In the genomic region with DNA sequence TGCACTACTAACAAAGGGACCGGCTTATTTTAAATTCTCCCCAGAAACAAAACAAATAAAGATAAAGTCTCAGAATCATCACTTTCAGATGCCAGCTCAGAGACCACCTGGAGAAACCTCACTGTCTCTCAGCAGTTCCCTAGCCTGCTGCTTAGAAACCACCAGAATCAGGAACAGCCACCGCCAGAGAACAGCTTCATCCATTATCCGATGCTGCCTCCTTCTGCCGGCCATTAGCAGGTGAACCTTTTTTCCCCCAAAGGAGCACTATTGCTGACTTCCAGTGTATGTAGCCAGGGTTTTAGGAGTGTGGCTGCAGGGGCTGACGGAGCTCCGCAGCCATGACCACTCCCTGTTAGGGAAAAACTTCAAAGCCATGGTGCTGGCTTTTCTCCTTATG, we compare ENCODE assay signal across 10 cellular contexts.
DNase-seq lines count a peak whose midpoint lies in the region; TF ChIP-seq lines count a peak whose summit lies in the region.
"Had no signal": no experiment of that assay in that cellular context is flagged by ENCODE, and none has a peak within 500 bp of the region (broad histone marks: within the 10 kb centered on the region; RNA-seq: fewer than 3 reads in every experiment).

No MANE protein-coding gene starts in this region.

- POLR2A ChIA-PET in BJ (lab: Charles Lee), result no interaction called here
- POLR2A ChIA-PET in MCF 10A (lab: Yijun Ruan, JAX), result no interaction called here

- intact Hi-C loops in MCF 10A (cut with micrococcal nuclease), result loop anchor here (1.0 to 10.0 kb wide), 4 partner anchors 97 to 1042 kb away; no protein-coding TSS in a partner anchor

- CTCF ChIA-PET in BJ (lab: Yijun Ruan, JAX) (interaction anchor here (0.6 to 2.6 kb wide), 22 partner anchors 9 to 1927 kb away, joined by 3 to 18 read pairs (median 4); a partner anchor contains a TSS), MCF 10A (lab: Yijun Ruan, JAX) (interaction anchor here (0.5 to 0.8 kb wide), 7 partner anchors 9 to 1865 kb away, joined by 3 to 8 read pairs (median 3); no protein-coding TSS in a partner anchor)

- no peak overlapping the region for H3K27ac Mint-ChIP-seq in MCF 10A (ENCODE audit: low read depth, unreplicated experiment)
- no peak overlapping the region for H3K27ac Mint-ChIP-seq in type B pancreatic cell
- no peak overlapping the region for H3K27ac Mint-ChIP-seq in activated T-cell treated with anti-CD3 and anti-CD28 coated beads, Interleukin-2, amount 50 U/mL, for 24 hours
- H3K27ac Mint-ChIP-seq: dendritic cell treated with granulocyte-macrophage colony-stimulating factor and Interleukin-4, amounts not matched to agents 40 ng/mL and 50 ng/mL, for 4 days; stimulated activated naive CD8-positive, alpha-beta T cell treated with anti-CD3 and anti-CD28 coated beads, Interleukin-15, Interleukin-2, amounts not matched to agents 100 ng/mL and 50 ng/mL, for 24 hours had no signal

- H3K4me1 Mint-ChIP-seq in MCF 10A (ENCODE audit: insufficient read depth, unreplicated experiment) (no peaks in the 10 kb centered on the region), type B pancreatic cell (ENCODE audit: unreplicated experiment) (peaks cover 6% of the 10 kb centered on the region)
- no peaks in the 10 kb centered on the region for H3K4me1 Mint-ChIP-seq in activated T-cell treated with anti-CD3 and anti-CD28 coated beads, Interleukin-2, amount 50 U/mL, for 24 hours (ENCODE audit: low read depth)

- TF ChIP-seq CTCF in BJ (IDR thresholded peaks at IDR 0.05; ENCODE audit: insufficient read depth, low read depth, low read length) (peak; percentile 81), MCF 10A (IDR thresholded peaks at IDR 0.05; ENCODE audit: unreplicated experiment) (peak; percentile 42), type B pancreatic cell (conservative IDR thresholded peaks at IDR 0.05) (peak; percentile 72)

- H3K27me3 Mint-ChIP-seq in MCF 10A (ENCODE audit: insufficient read depth, unreplicated experiment), result no peaks in the 10 kb centered on the region
- no peaks in the 10 kb centered on the region for H3K27me3 Mint-ChIP-seq in type B pancreatic cell
- peaks cover 6% of the 10 kb centered on the region for H3K27me3 Mint-ChIP-seq in activated T-cell treated with anti-CD3 and anti-CD28 coated beads, Interleukin-2, amount 50 U/mL, for 24 hours
- H3K27me3 Mint-ChIP-seq: dendritic cell treated with granulocyte-macrophage colony-stimulating factor and Interleukin-4, amounts not matched to agents 40 ng/mL and 50 ng/mL, for 4 days had no signal

- DNase-seq in BJ (ENCODE audit: low read depth), result no peak
- peak; percentile 27 for DNase-seq in MCF 10A (ENCODE audit: unreplicated experiment)
- peak; percentile 73 for DNase-seq in islet precursor cell
- DNase-seq in type B pancreatic cell (ENCODE audit: extremely low spot score, unreplicated experiment), result no peak
- no peak for DNase-seq in NCI-H187 treated with DMSO at 0.1 percent for 48 hours (lab: John Stamatoyannopoulos, UW)
- DNase-seq in activated T-cell treated with anti-CD3 and anti-CD28 coated beads, Interleukin-2, amount 50 U/mL, for 24 hours, result no peak
- no peak for DNase-seq in NCI-H2081 (lab: John Stamatoyannopoulos, UW)

- no peaks in the 10 kb centered on the region for H3K36me3 ChIP-seq in BJ (ENCODE audit: control insufficient read depth, insufficient read depth, low read length)

- H3K27me3 ChIP-seq in BJ (ENCODE audit: control insufficient read depth, insufficient read depth, low read length), result no peaks in the 10 kb centered on the region

- peak; percentile 31; the same call in 1 of the 2 replicates for TF ChIP-seq RAD21 in Ishikawa (IDR thresholded peaks at IDR 0.05; ENCODE audit: low read depth)

- no peak overlapping the region for H3K4me3 ChIP-seq in BJ (ENCODE audit: low read depth, low read length)

- H3K9me3 Mint-ChIP-seq in MCF 10A (ENCODE audit: unreplicated experiment) (peaks cover 7% of the 10 kb centered on the region), type B pancreatic cell (no peaks in the 10 kb centered on the region)
- peaks cover 4% of the 10 kb centered on the region for H3K9me3 Mint-ChIP-seq in activated T-cell treated with anti-CD3 and anti-CD28 coated beads, Interleukin-2, amount 50 U/mL, for 24 hours

- no peak overlapping the region for H3K4me3 Mint-ChIP-seq in MCF 10A (ENCODE audit: unreplicated experiment)
- no peak overlapping the region for H3K4me3 Mint-ChIP-seq in type B pancreatic cell
- no peak overlapping the region for H3K4me3 Mint-ChIP-seq in activated T-cell treated with anti-CD3 and anti-CD28 coated beads, Interleukin-2, amount 50 U/mL, for 24 hours
- H3K4me3 Mint-ChIP-seq: dendritic cell treated with granulocyte-macrophage colony-stimulating factor and Interleukin-4, amounts not matched to agents 40 ng/mL and 50 ng/mL, for 4 days; stimulated activated naive CD8-positive, alpha-beta T cell treated with anti-CD3 and anti-CD28 coated beads, Interleukin-15, Interleukin-2, amounts not matched to agents 100 ng/mL and 50 ng/mL, for 24 hours had no signal

- TF ChIP-seq EP300 in Ishikawa (IDR thresholded peaks at IDR 0.05; ENCODE audit: borderline replicate concordance), result no peak

- H3K36me3 Mint-ChIP-seq in MCF 10A (ENCODE audit: insufficient read depth, unreplicated experiment), result no peaks in the 10 kb centered on the region
- H3K36me3 Mint-ChIP-seq in type B pancreatic cell, result no peaks in the 10 kb centered on the region
- H3K36me3 Mint-ChIP-seq in activated T-cell treated with anti-CD3 and anti-CD28 coated beads, Interleukin-2, amount 50 U/mL, for 24 hours (ENCODE audit: low read depth), result no peaks in the 10 kb centered on the region

- BruUV-seq in MCF 10A (replicated peaks; lab: Mats Ljungman, UMichigan), result no TSS peak

TF ChIP-seq in Ishikawa, 13 proteins besides CTCF, POLR2A, EP300 and RAD21:
- no peak for TF ChIP-seq CEBPB (IDR thresholded peaks at IDR 0.05)
- no peak for TF ChIP-seq EGR1 (IDR thresholded peaks at IDR 0.05)
- TF ChIP-seq ZBTB7A (IDR thresholded peaks at IDR 0.05; ENCODE audit: low read depth), result no peak
- TF ChIP-seq CREB1 (IDR thresholded peaks at IDR 0.05; ENCODE audit: low read depth), result no peak

Comparison
In these comparisons a context has a peak if more than half of its experiments do, and no peak if none do; other contexts are left out.
1. DNase-seq: peak in MCF 10A (single experiment) and islet precursor cell (single experiment); none in BJ (single experiment), type B pancreatic cell (single experiment), NCI-H187 treated with DMSO at 0.1 percent for 48 hours (single experiment), activated T-cell treated with anti-CD3 and anti-CD28 coated beads, Interleukin-2, amount 50 U/mL, for 24 hours (single experiment) and NCI-H2081 (0 of 2).
2. Peak in every context shown above with its lines, with median percentiles within 50 percentile points of each other: CTCF ChIP-seq.